ENCODE assay signal across 10 cellular contexts in genomic region chr12:131218291-131219172, GRCh38.
DNase-seq lines count a peak whose midpoint lies in the region; ATAC-seq and TF ChIP-seq lines count a peak whose summit lies in the region.
"Had no signal": no experiment of that assay in that cellular context is flagged by ENCODE, and none has a peak within 500 bp of the region (broad histone marks: within the 10 kb centered on the region; RNA-seq: fewer than 3 reads in every experiment).

No MANE protein-coding gene starts in this region.

- DNase-seq in ecto neural progenitor cell (ENCODE audit: low spot score) (peak; percentile 60), sciatic nerve (ENCODE audit: low spot score) (peak; percentile 34), retina (no peak)
- DNase-seq: midbrain; stimulated activated naive CD8-positive, alpha-beta T cell treated with anti-CD3 and anti-CD28 coated beads, Interleukin-15, Interleukin-2, amounts not matched to agents 100 U/mL and 50 U/mL, for 24 hours had no signal

- TF ChIP-seq POLR2A in GM18951 (IDR thresholded peaks at IDR 0.05; ENCODE audit: extremely low read depth, insufficient read depth, insufficient read length), result peak; percentile 37

- intact Hi-C loops in sciatic nerve (cut with DNase I), result no loop called here

- ATAC-seq in HG03460 (IDR thresholded peaks at IDR 0.05; ENCODE audit: unreplicated experiment) (peak; percentile 39), sciatic nerve (no peak), HG03521 (IDR thresholded peaks at IDR 0.05; ENCODE audit: unreplicated experiment) (no peak), HG03439 (IDR thresholded peaks at IDR 0.05; ENCODE audit: unreplicated experiment) (no peak)
- ATAC-seq: gastroesophageal sphincter; stimulated activated naive CD8-positive, alpha-beta T cell treated with anti-CD3 and anti-CD28 coated beads, Interleukin-15, Interleukin-2, amounts not matched to agents 100 U/mL and 50 U/mL, for 24 hours had no signal

- in situ Hi-C loops in GM18951 (cut with MboI; ENCODE audit: low sequenced_read_pairs, unreplicated experiment), result no loop called here
